ENCODE assay signal across 26 cellular contexts in the genomic region with DNA sequence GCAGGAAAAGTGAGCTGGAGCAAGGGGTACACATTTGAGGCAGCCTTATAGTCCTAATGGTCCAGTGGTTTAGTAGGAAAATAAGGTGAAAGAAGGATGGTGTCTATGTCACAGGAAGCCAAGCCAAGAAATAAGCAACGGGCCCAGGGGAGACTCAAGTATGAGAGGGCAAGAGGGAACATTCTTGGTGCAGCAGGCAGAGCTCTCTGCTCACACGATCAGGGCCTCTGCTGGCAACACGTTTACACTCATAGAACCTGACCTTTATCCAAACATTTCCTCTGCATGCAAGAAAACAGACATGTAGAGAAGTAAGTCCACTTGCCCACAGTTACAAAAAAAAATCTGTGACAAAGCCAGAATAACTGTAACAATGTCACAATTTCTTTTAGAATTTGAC. TPM values are rescaled to one million over a fixed set of nuclear protein-coding genes. Genes with fewer than 3 reads are reported as not detected.
DNase-seq lines count a peak whose midpoint lies in the region; ATAC-seq, FAIRE-seq and TF ChIP-seq lines count a peak whose summit lies in the region.
"Had no signal": no experiment of that assay in that cellular context is flagged by ENCODE, and none has a peak within 500 bp of the region (broad histone marks: within the 10 kb centered on the region; RNA-seq: fewer than 3 reads in every experiment).

No MANE protein-coding gene starts in this region.

- H3K27me3 ChIP-seq in adipocyte (replicated peaks; ENCODE audit: control insufficient read depth, insufficient read depth, low read length) (peaks cover 3% of the 10 kb centered on the region), upper lobe of right lung (no peaks in the 10 kb centered on the region), H7 (ENCODE audit: control insufficient read depth, insufficient read depth, low read length) (no peaks in the 10 kb centered on the region)
- H3K27me3 ChIP-seq: BLaER1 treated with 17β-estradiol and CSF1 and Interleukin-3, amounts not matched to agents 10 nM and 100 nM; SJSA1 had no signal

- TF ChIP-seq CTCF in choroid plexus epithelial cell (conservative IDR thresholded peaks at IDR 0.05; ENCODE audit: low read depth, low read length), result no peak
- no peak for TF ChIP-seq CTCF in osteocyte (IDR thresholded peaks at IDR 0.05)
- no peak for TF ChIP-seq CTCF in upper lobe of right lung (IDR thresholded peaks at IDR 0.05)

- peak; percentile 39 for ATAC-seq in upper lobe of right lung
- no peak for ATAC-seq in GM18519 (IDR thresholded peaks at IDR 0.05; ENCODE audit: low FRiP score, unreplicated experiment)
- ATAC-seq: A549; CD8-positive, alpha-beta T cell had no signal

- DNase-seq in adipocyte (ENCODE audit: low read depth) (peak; percentile 27), choroid plexus epithelial cell (ENCODE audit: low read depth) (peak; percentile 58), osteocyte (ENCODE audit: extremely low spot score, unreplicated experiment) (no peak), upper lobe of right lung (no peak), H7 (no peak), RCC 7860 (ENCODE audit: low spot score) (no peak)
- DNase-seq: AML-193; CD8-positive, alpha-beta T cell; DMS79 treated with DMSO at 0.1 percent for 48 hours; GF-D8; H9; Kasumi-1; NCI-H1092 treated with DMSO at 0.1 percent for 48 hours; NCI-H1436 treated with DMSO at 0.1 percent for 48 hours; NCI-H1930; NCI-H2107; NCI-H524; NCI-H748 treated with DMSO at 0.1 percent for 48 hours had no signal

- H3K27me3 Mint-ChIP-seq in osteocyte (ENCODE audit: unreplicated experiment), result peaks cover 11% of the 10 kb centered on the region

- H3K4me1 Mint-ChIP-seq in osteocyte (ENCODE audit: unreplicated experiment), result peaks cover 17% of the 10 kb centered on the region

- H3K27ac ChIP-seq in upper lobe of right lung, result no peak overlapping the region
- H3K27ac ChIP-seq: A549; BLaER1 treated with 17β-estradiol and CSF1 and Interleukin-3, amounts not matched to agents 10 nM and 100 nM; SJSA1 had no signal

- no peak for FAIRE-seq in RCC 7860 (lab: Jason Lieb, UNC)
- FAIRE-seq: A549, GM12891, GM19239 had no signal

- H3K4me1 ChIP-seq in adipocyte (ENCODE audit: control insufficient read depth, insufficient read depth, low read length) (peaks cover 19% of the 10 kb centered on the region), upper lobe of right lung (peaks cover 3% of the 10 kb centered on the region)
- H3K4me1 ChIP-seq: A549, SJSA1 had no signal

- H3K4me3 Mint-ChIP-seq in osteocyte (ENCODE audit: unreplicated experiment), result no peak overlapping the region
- H3K4me3 Mint-ChIP-seq: CD8-positive, alpha-beta T cell; H9 had no signal

- H3K9ac ChIP-seq in adipocyte (ENCODE audit: low read length), result no peak overlapping the region
- H3K9ac ChIP-seq: BLaER1 treated with 17β-estradiol and CSF1 and Interleukin-3, amounts not matched to agents 10 nM and 100 nM had no signal

- H3K27ac Mint-ChIP-seq in osteocyte (ENCODE audit: unreplicated experiment), result peak overlapping the region; percentile 50
- H3K27ac Mint-ChIP-seq: CD8-positive, alpha-beta T cell; H9 had no signal

- H3K9me3 Mint-ChIP-seq in osteocyte (ENCODE audit: unreplicated experiment), result no peaks in the 10 kb centered on the region
- H3K9me3 Mint-ChIP-seq: CD8-positive, alpha-beta T cell; H9 had no signal

- H3K36me3 Mint-ChIP-seq in osteocyte (ENCODE audit: unreplicated experiment), result no peaks in the 10 kb centered on the region
- H3K36me3 Mint-ChIP-seq: CD8-positive, alpha-beta T cell had no signal

- H3K4me3 ChIP-seq in adipocyte (ENCODE audit: low read length) (no peak overlapping the region), choroid plexus epithelial cell (ENCODE audit: low read depth, low read length) (no peak overlapping the region), upper lobe of right lung (no peak overlapping the region), H7 (ENCODE audit: insufficient read depth, low read depth, low read length) (no peak overlapping the region)
- H3K4me3 ChIP-seq: A549; BLaER1 treated with 17β-estradiol and CSF1 and Interleukin-3, amounts not matched to agents 10 nM and 100 nM; SJSA1 had no signal

- intact Hi-C loops in upper lobe of right lung (cut with DNase I), result no loop called here

- no peaks in the 10 kb centered on the region for H3K36me3 ChIP-seq in adipocyte (ENCODE audit: control insufficient read depth, insufficient read depth, low read length, severe bottlenecking)
- H3K36me3 ChIP-seq in upper lobe of right lung, result no peaks in the 10 kb centered on the region
- H3K36me3 ChIP-seq in H7 (replicated peaks; ENCODE audit: control insufficient read depth, insufficient read depth, low read length), result no peaks in the 10 kb centered on the region
- H3K36me3 ChIP-seq: BLaER1 treated with 17β-estradiol and CSF1 and Interleukin-3, amounts not matched to agents 10 nM and 100 nM; SJSA1 had no signal

- H3K9me3 ChIP-seq in adipocyte (ENCODE audit: control insufficient read depth, low read length) (no peaks in the 10 kb centered on the region), upper lobe of right lung (no peaks in the 10 kb centered on the region)
- H3K9me3 ChIP-seq: A549; BLaER1 treated with 17β-estradiol and CSF1 and Interleukin-3, amounts not matched to agents 10 nM and 100 nM; SJSA1 had no signal

RNA-seq across cellular contexts. Expression of gene LRRC30, which starts 32.6 kb away (rescaled TPM):
- total RNA-seq in osteocyte (not detected in 2 replicates), upper lobe of right lung (not detected)
- not detected in 2 replicates for total RNA-seq in H7 (2014; rRNA removed; shearing (Covaris generic))
- total RNA-seq: CD8-positive, alpha-beta T cell; H9; HT-29; M059J; SJSA1 had no signal

Comparison
In these comparisons a context has a peak if more than half of its experiments do, and no peak if none do; other contexts are left out.
1. DNase-seq: peak in adipocyte (single experiment) and choroid plexus epithelial cell (single experiment); none in osteocyte (single experiment), upper lobe of right lung (single experiment), H7 (single experiment) and RCC 7860 (single experiment).